In genomic region chr2:204796581-204796980, GRCh38 we compare ENCODE assay signal across 15 cellular contexts.
DNase-seq lines count a peak whose midpoint lies in the region; ATAC-seq and TF ChIP-seq lines count a peak whose summit lies in the region.
"Had no signal": no experiment of that assay in that cellular context is flagged by ENCODE, and none has a peak within 500 bp of the region (broad histone marks: within the 10 kb centered on the region; RNA-seq: fewer than 3 reads in every experiment).

No MANE protein-coding gene starts in this region.

- no peaks in the 10 kb centered on the region for H3K4me1 ChIP-seq in body of pancreas
- no peaks in the 10 kb centered on the region for H3K4me1 ChIP-seq in mucosa of descending colon (ENCODE audit: low read depth)

- H3K27me3 ChIP-seq in body of pancreas: no peaks in the 10 kb centered on the region

- no peak for TF ChIP-seq POLR2A in body of pancreas (IDR thresholded peaks at IDR 0.05)

- 90 to 95% methylated on average over 4 of the region's 4 CpGs for WGBS in body of pancreas, 2 donors

- no peaks in the 10 kb centered on the region for H3K36me3 ChIP-seq in body of pancreas (replicated peaks in 1 of 2; ENCODE audit: insufficient read depth in 1 of 2, low read depth in 2 of 2)
- H3K36me3 ChIP-seq in mucosa of descending colon (ENCODE audit: low read depth): no peaks in the 10 kb centered on the region

- H3K27ac ChIP-seq in body of pancreas: no peak overlapping the region
- H3K27ac ChIP-seq: PC-9 had no signal

- ATAC-seq in GM19351 (IDR thresholded peaks at IDR 0.05; ENCODE audit: unreplicated experiment) (peak; percentile 99), HG02763 (IDR thresholded peaks at IDR 0.05; ENCODE audit: unreplicated experiment) (peak; percentile 51), HG03342 (IDR thresholded peaks at IDR 0.05; ENCODE audit: unreplicated experiment) (peak; percentile 86), body of pancreas (no peak), mucosa of descending colon (no peak)
- ATAC-seq: T-cell had no signal

- intact Hi-C loops in body of pancreas (cut with DNase I): no loop called here
- intact Hi-C loops in mucosa of descending colon (cut with DNase I, micrococcal nuclease): no loop called here

- POLR2A ChIA-PET in GM10248 (lab: Yijun Ruan, JAX): no interaction called here

- CTCF ChIA-PET in GM10248 (lab: Yijun Ruan, JAX): interaction anchor here (1.6 kb wide), 1 partner anchor 12 kb away, joined by 5 read pairs; no protein-coding TSS in a partner anchor

- TF ChIP-seq CTCF in GM10248 (IDR thresholded peaks at IDR 0.05; ENCODE audit: control extremely low read depth, extremely low read depth, low read depth, missing control alignments): no peak
- TF ChIP-seq CTCF in body of pancreas (IDR thresholded peaks at IDR 0.05): no peak
- TF ChIP-seq CTCF in mucosa of descending colon (IDR thresholded peaks at IDR 0.05): no peak

- DNase-seq in GM10248 (ENCODE audit: extremely low spot score): peak; percentile 6
- no peak for DNase-seq in body of pancreas
- no peak for DNase-seq in hypothalamus (lab: John Stamatoyannopoulos, UW)
- DNase-seq in mucosa of descending colon: no peak
- DNase-seq in stimulated activated CD4-positive, alpha-beta T cell treated with anti-CD3 and anti-CD28 coated beads, Interleukin-2, amount 100 ng/mL, for 24 hours: no peak
- DNase-seq: activated CD4-positive, alpha-beta T cell treated with anti-CD3 and anti-CD28 coated beads for 4 hours; effector CD8-positive, alpha-beta T cell; foreskin fibroblast; MV-4-11; PC-9; T-cell; trophoblast cell had no signal

- H3K4me3 ChIP-seq in body of pancreas (no peak overlapping the region), mucosa of descending colon (no peak overlapping the region)
- H3K4me3 ChIP-seq: PC-9 had no signal

- H3K9me3 ChIP-seq in body of pancreas (no peaks in the 10 kb centered on the region), mucosa of descending colon (no peaks in the 10 kb centered on the region)

Comparison
In these comparisons a context has a peak if more than half of its experiments do, and no peak if none do; other contexts are left out.
1. ATAC-seq: peak in GM19351 (single experiment), HG02763 (single experiment) and HG03342 (single experiment); none in body of pancreas (single experiment) and mucosa of descending colon (single experiment).